Comparison of ENCODE assay signal across 11 cellular contexts in genomic region chrX:119622356-119623232, GRCh38. TPM values are rescaled to one million over a fixed set of nuclear protein-coding genes. Genes with fewer than 3 reads are reported as not detected.
A peak's percentile ranks its signal among the peaks of the same experiment; 100 is the strongest.
DNase-seq lines count a peak whose midpoint lies in the region; ATAC-seq and TF ChIP-seq lines count a peak whose summit lies in the region.
"Had no signal": no experiment of that assay in that cellular context is flagged by ENCODE, and none has a peak within 500 bp of the region (broad histone marks: within the 10 kb centered on the region; RNA-seq: fewer than 3 reads in every experiment).

No MANE protein-coding gene starts in this region.

- BruUV-seq in PC-3 (replicated peaks; lab: Mats Ljungman, UMichigan) = no TSS peak

- H2AFZ ChIP-seq in PC-3 (ENCODE audit: low read length) = no peak overlapping the region

- peaks cover 0 to 5% (median 0%) of the 10 kb centered on the region in 9 donors for H3K36me3 ChIP-seq in heart left ventricle
- H3K36me3 ChIP-seq in stomach = peaks cover 0 to 8% (median 0%) of the 10 kb centered on the region in 4 donors
- no peaks in the 10 kb centered on the region for H3K36me3 ChIP-seq in PC-3 (ENCODE audit: low read depth, low read length)
- H3K36me3 ChIP-seq in ascending aorta = no peaks in the 10 kb centered on the region
- H3K36me3 ChIP-seq: ovary, WERI-Rb-1 had no signal

- no peaks in the 10 kb centered on the region for H3F3A ChIP-seq in PC-3 (ENCODE audit: low read length, unreplicated experiment)

- H3K36me3 Mint-ChIP-seq in activated naive CD8-positive, alpha-beta T cell = no peaks in the 10 kb centered on the region
- H3K36me3 Mint-ChIP-seq in activated naive CD8-positive, alpha-beta T cell treated with anti-CD3 and anti-CD28 coated beads, Interleukin-2, amount 50 U/mL, for 24 hours (ENCODE audit: low read depth) = peaks cover 6% of the 10 kb centered on the region

- no peaks in the 10 kb centered on the region for H3K79me2 ChIP-seq in PC-3 (ENCODE audit: low read length)

- no peak for TF ChIP-seq POLR2A in heart left ventricle (IDR thresholded peaks at IDR 0.05)
- TF ChIP-seq POLR2A in stomach (IDR thresholded peaks at IDR 0.05) = no peak

- no peaks in the 10 kb centered on the region for H3K9me2 ChIP-seq in PC-3 (replicated peaks; ENCODE audit: low read length)

- no peak overlapping the region for H3K4me3 ChIP-seq in heart left ventricle
- H3K4me3 ChIP-seq in stomach = no peak overlapping the region
- H3K4me3 ChIP-seq in PC-3 (ENCODE audit: low read length) = no peak overlapping the region
- no peak overlapping the region for H3K4me3 ChIP-seq in ascending aorta
- H3K4me3 ChIP-seq: ovary had no signal

- H3K9ac ChIP-seq in PC-3 (ENCODE audit: low read length) = no peak overlapping the region

- TF ChIP-seq EP300 in stomach (IDR thresholded peaks at IDR 0.05) = no peak

- H3K9me3 ChIP-seq in heart left ventricle = no peaks in the 10 kb centered on the region
- no peaks in the 10 kb centered on the region for H3K9me3 ChIP-seq in stomach
- H3K9me3 ChIP-seq in PC-3 (ENCODE audit: low read length) = no peaks in the 10 kb centered on the region
- H3K9me3 ChIP-seq in ascending aorta = no peaks in the 10 kb centered on the region
- H3K9me3 ChIP-seq: ovary had no signal

- no peak for TF ChIP-seq CTCF in heart left ventricle (IDR thresholded peaks at IDR 0.05)
- no peak for TF ChIP-seq CTCF in stomach (IDR thresholded peaks at IDR 0.05)
- TF ChIP-seq CTCF in PC-3 (conservative IDR thresholded peaks at IDR 0.05; ENCODE audit: low read depth, low read length) = no peak
- TF ChIP-seq CTCF in ascending aorta (IDR thresholded peaks at IDR 0.05) = no peak

- peak overlapping the region; percentile 34 for H3K27ac Mint-ChIP-seq in activated naive CD8-positive, alpha-beta T cell
- H3K27ac Mint-ChIP-seq in activated naive CD8-positive, alpha-beta T cell treated with anti-CD3 and anti-CD28 coated beads, Interleukin-2, amount 50 U/mL, for 24 hours = no peak overlapping the region

- peaks cover 4% of the 10 kb centered on the region for H3K4me1 Mint-ChIP-seq in activated naive CD8-positive, alpha-beta T cell (ENCODE audit: low read depth)
- H3K4me1 Mint-ChIP-seq in activated naive CD8-positive, alpha-beta T cell treated with anti-CD3 and anti-CD28 coated beads, Interleukin-2, amount 50 U/mL, for 24 hours = peaks cover 7% of the 10 kb centered on the region

- intact Hi-C loops in heart left ventricle (cut with DNase I) = loop anchor here in 1 of 10 donors (10.0 kb wide), 1 partner anchor 72 kb away; the partner anchor contains the start of gene SEPTIN6
- intact Hi-C loops in stomach (cut with DNase I; ENCODE audit: low total_unique reads) = no loop called here
- intact Hi-C loops in PC-3 (cut with micrococcal nuclease) = no loop called here
- intact Hi-C loops in ascending aorta (cut with DNase I) = no loop called here

- H3K4me1 ChIP-seq in heart left ventricle = peaks cover 0 to 25% (median 0%) of the 10 kb centered on the region in 12 donors
- peaks cover 0 to 7% (median 3%) of the 10 kb centered on the region in 4 donors for H3K4me1 ChIP-seq in stomach
- H3K4me1 ChIP-seq in PC-3 (ENCODE audit: insufficient read depth, low read length) = no peaks in the 10 kb centered on the region
- H3K4me1 ChIP-seq in ascending aorta = no peaks in the 10 kb centered on the region

- 50 to 63% (median 54%) methylated on average over 9 of the region's 9 CpGs for WGBS in heart left ventricle, 4 donors
- WGBS in stomach, 5 donors = 40 to 51% (median 49%) methylated on average over 6 to 9 of the region's 9 CpGs

- no peak for ATAC-seq in activated naive CD8-positive, alpha-beta T cell treated with anti-CD3 and anti-CD28 coated beads, Interleukin-2, amount 50 U/mL, for 24 hours
- peak in 3 of 4 donors; percentile 68 to 86 (median 78) for ATAC-seq in heart left ventricle
- ATAC-seq in PC-3 = no peak

- DNase-seq in activated naive CD8-positive, alpha-beta T cell treated with anti-CD3 and anti-CD28 coated beads, Interleukin-2, amount 50 U/mL, for 24 hours = no peak
- DNase-seq in SHP77 treated with DMSO at 0.1 percent for 48 hours (lab: John Stamatoyannopoulos, UW) (peak; percentile 50), heart left ventricle (peak in 4 of 5 donors; percentile 46 to 65 (median 60)), stomach (peak; percentile 50), GM19238 (ENCODE audit: insufficient read length, low spot score) (no peak), PC-3 (no peak), ascending aorta (ENCODE audit: low spot score in 2 of 2) (no peak)
- DNase-seq: activated effector memory CD4-positive, alpha-beta T cell treated with anti-CD3 and anti-CD28 coated beads, Interleukin-2, amount 50 U/mL, for 16 hours; ovary; WERI-Rb-1 had no signal

- CTCF ChIA-PET in PC-3 (lab: Charles Lee) = no interaction called here

- no peaks in the 10 kb centered on the region for H4K20me1 ChIP-seq in PC-3 (ENCODE audit: low read length)

- no peaks in the 10 kb centered on the region for H3K27me3 Mint-ChIP-seq in activated naive CD8-positive, alpha-beta T cell
- H3K27me3 Mint-ChIP-seq in activated naive CD8-positive, alpha-beta T cell treated with anti-CD3 and anti-CD28 coated beads, Interleukin-2, amount 50 U/mL, for 24 hours = no peaks in the 10 kb centered on the region

- POLR2A ChIA-PET in PC-3 (lab: Charles Lee; ENCODE audit: unreplicated experiment) = interaction anchor here (0.7 kb wide), 1 partner anchor 856 kb away, joined by 3 read pairs; no protein-coding TSS in a partner anchor

- H3K9me3 Mint-ChIP-seq in activated naive CD8-positive, alpha-beta T cell (ENCODE audit: low read depth) = no peaks in the 10 kb centered on the region
- H3K9me3 Mint-ChIP-seq in activated naive CD8-positive, alpha-beta T cell treated with anti-CD3 and anti-CD28 coated beads, Interleukin-2, amount 50 U/mL, for 24 hours = no peaks in the 10 kb centered on the region

- H3K27ac ChIP-seq in heart left ventricle = peak overlapping the region in 3 of 12 donors; percentile 17 to 51 (median 42)
- peak overlapping the region in 1 of 5 donors; percentile 47 for H3K27ac ChIP-seq in stomach
- no peak overlapping the region for H3K27ac ChIP-seq in PC-3 (ENCODE audit: low read length)
- no peak overlapping the region for H3K27ac ChIP-seq in ascending aorta
- H3K27ac ChIP-seq: ovary, WERI-Rb-1 had no signal

- no peak overlapping the region for H3K4me3 Mint-ChIP-seq in activated naive CD8-positive, alpha-beta T cell
- H3K4me3 Mint-ChIP-seq in activated naive CD8-positive, alpha-beta T cell treated with anti-CD3 and anti-CD28 coated beads, Interleukin-2, amount 50 U/mL, for 24 hours = no peak overlapping the region

- no peaks in the 10 kb centered on the region for H3K27me3 ChIP-seq in heart left ventricle
- H3K27me3 ChIP-seq in stomach = no peaks in the 10 kb centered on the region
- no peaks in the 10 kb centered on the region for H3K27me3 ChIP-seq in PC-3 (ENCODE audit: low read length)
- no peaks in the 10 kb centered on the region for H3K27me3 ChIP-seq in ascending aorta
- H3K27me3 ChIP-seq: ovary had no signal

- H3K4me2 ChIP-seq in PC-3 (ENCODE audit: low read length) = no peak overlapping the region

RNA-seq across cellular contexts. Expression of gene NKRF, which starts 16.4 kb away (rescaled TPM):
- total RNA-seq in heart left ventricle (1 to 10 TPM; 3.9 to 6.0 (median 4.8) TPM), stomach (1 to 10 TPM; 1.7 to 8.3 (median 7.1) TPM), PC-3 (2014; rRNA removed) (9.1 and 11.4 TPM in 2 replicates), ascending aorta (2.8 TPM)
- polyA plus RNA-seq in heart left ventricle (1 to 10 TPM; 3.1 to 4.3 TPM), stomach (1 to 10 TPM; 2.4 to 4.9 (median 2.4) TPM)

RNA-seq across cellular contexts. Expression of gene UBE2A, which starts 48.2 kb away (rescaled TPM):
- total RNA-seq in heart left ventricle (10 to 100 TPM; 37.3 to 72.4 (median 65.5) TPM), stomach (10 to 100 TPM in 3 of 5 donors, 1 to 10 TPM in 2; 4.5 to 49.8 (median 12.8) TPM), PC-3 (2014; rRNA removed) (36.7 and 46.6 TPM in 2 replicates), ascending aorta (28.4 TPM)
- polyA plus RNA-seq in heart left ventricle (10 to 100 TPM; 51.5 to 86.2 TPM), stomach (10 to 100 TPM; 38.9 to 62.0 (median 46.3) TPM)

RNA-seq across cellular contexts. Expression of gene STEEP1, which starts 57.4 kb away (rescaled TPM):
- total RNA-seq in heart left ventricle = 10 to 100 TPM in 8 of 9 donors, 1 to 10 TPM in 1; 9.7 to 21.7 (median 16.7) TPM
- polyA plus RNA-seq in heart left ventricle = 10 to 100 TPM in 1 of 2 donors, 1 to 10 TPM in 1; 5.4 to 20.0 TPM
- total RNA-seq in stomach = 10 to 100 TPM in 4 of 5 donors, 1 to 10 TPM in 1; 9.8 to 60.8 (median 15.8) TPM
- polyA plus RNA-seq in stomach = 10 to 100 TPM; 13.1 to 23.1 (median 14.1) TPM
- total RNA-seq in PC-3 (2014; rRNA removed) = 84.3 and 104 TPM in 2 replicates
- total RNA-seq in ascending aorta = 22.2 TPM

Comparison
In these comparisons a context has a peak if more than half of its experiments do, and no peak if none do; other contexts are left out.
1. ATAC-seq: peak in heart left ventricle (3 of 4); none in activated naive CD8-positive, alpha-beta T cell treated with anti-CD3 and anti-CD28 coated beads, Interleukin-2, amount 50 U/mL, for 24 hours (single experiment) and PC-3 (single experiment).
2. DNase-seq: peak in SHP77 treated with DMSO at 0.1 percent for 48 hours (single experiment), heart left ventricle (4 of 5) and stomach (single experiment); none in activated naive CD8-positive, alpha-beta T cell treated with anti-CD3 and anti-CD28 coated beads, Interleukin-2, amount 50 U/mL, for 24 hours (single experiment), GM19238 (single experiment), PC-3 (single experiment) and ascending aorta (0 of 2).